9 cellular contexts compared by ENCODE assay signal in the genomic region with DNA sequence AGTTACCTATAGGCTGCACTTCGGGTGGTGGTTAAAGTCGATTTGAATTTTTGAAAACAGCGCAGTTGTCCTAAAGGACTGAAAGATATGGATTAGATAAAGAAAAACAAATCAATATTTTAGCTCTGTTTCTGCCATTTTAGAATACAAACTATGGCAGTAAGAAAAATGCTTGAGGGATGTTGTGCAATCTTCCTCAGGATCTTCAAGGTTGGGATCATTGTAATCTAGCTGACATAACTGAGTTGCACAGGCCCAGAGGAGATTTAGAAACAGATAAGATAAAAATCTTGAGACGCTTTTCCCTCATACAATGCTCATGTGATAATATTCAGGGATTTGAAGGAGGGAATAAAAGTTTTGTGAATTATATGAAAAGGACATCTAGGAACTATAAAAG. TPM values are rescaled to one million over a fixed set of nuclear protein-coding genes. Genes with fewer than 3 reads are reported as not detected.
DNase-seq lines count a peak whose midpoint lies in the region; ATAC-seq and TF ChIP-seq lines count a peak whose summit lies in the region.
"Had no signal": no experiment of that assay in that cellular context is flagged by ENCODE, and none has a peak within 500 bp of the region (broad histone marks: within the 10 kb centered on the region; RNA-seq: fewer than 3 reads in every experiment).

No MANE protein-coding gene starts in this region.

- DNase-seq in SIG-M5 treated with dmso at 0.1 percent for 504 hours (lab: John Stamatoyannopoulos, UW; ENCODE audit: unreplicated experiment) = peak; percentile 51
- DNase-seq in SIG-M5 (lab: John Stamatoyannopoulos, UW) = no peak
- no peak for DNase-seq in T-helper 17 cell
- DNase-seq in foreskin fibroblast = peak; percentile 24 to 55
- no peak for DNase-seq in NCI-H2107 (lab: John Stamatoyannopoulos, UW)
- DNase-seq: NK-92 treated with Interleukin-12 subunit alpha and Interleukin-12 subunit beta, amount 100 ng/mL, for 24 hours had no signal

- peak overlapping the region; percentile 98 for H3K4me3 Mint-ChIP-seq in T-helper 17 cell
- peak overlapping the region; percentile 96 for H3K4me3 Mint-ChIP-seq in stimulated activated memory B cell treated with anti-CD40 and anti-IgM and Interleukin-4, amounts not matched to agents 10 μg/mL and 1 μg/mL and 100 μg/mL, for 72 hours

- peak overlapping the region; percentile 77 to 99 for H3K4me3 ChIP-seq in foreskin fibroblast (ENCODE audit: low read depth in 1 of 2, low read length in 2 of 2)

- no peak for TF ChIP-seq CTCF in foreskin fibroblast (IDR thresholded peaks at IDR 0.05; ENCODE audit: low read depth, low read length)

- H3K27ac Mint-ChIP-seq in T-helper 17 cell = peak overlapping the region; percentile 93
- peak overlapping the region; percentile 98 for H3K27ac Mint-ChIP-seq in stimulated activated memory B cell treated with anti-CD40 and anti-IgM and Interleukin-4, amounts not matched to agents 10 μg/mL and 1 μg/mL and 100 μg/mL, for 72 hours

- no peaks in the 10 kb centered on the region for H3K9me3 ChIP-seq in T-helper 17 cell (ENCODE audit: control insufficient read depth, low read length, poor library complexity, severe bottlenecking)

- no peak for ATAC-seq in T-helper 17 cell
- no peak for ATAC-seq in stimulated activated memory B cell treated with anti-CD40 and anti-IgM and Interleukin-4, amounts not matched to agents 10 μg/mL and 1 μg/mL and 100 μg/mL, for 72 hours
- ATAC-seq in HG03108 (IDR thresholded peaks at IDR 0.05; ENCODE audit: unreplicated experiment) = no peak
- no peak for ATAC-seq in GM18861 (IDR thresholded peaks at IDR 0.05; ENCODE audit: unreplicated experiment)

- peaks cover 27% of the 10 kb centered on the region for H3K4me1 Mint-ChIP-seq in T-helper 17 cell
- peaks cover 38% of the 10 kb centered on the region for H3K4me1 Mint-ChIP-seq in stimulated activated memory B cell treated with anti-CD40 and anti-IgM and Interleukin-4, amounts not matched to agents 10 μg/mL and 1 μg/mL and 100 μg/mL, for 72 hours

- H3K36me3 Mint-ChIP-seq in T-helper 17 cell (ENCODE audit: low read depth) = peaks cover 5% of the 10 kb centered on the region
- H3K36me3 Mint-ChIP-seq in stimulated activated memory B cell treated with anti-CD40 and anti-IgM and Interleukin-4, amounts not matched to agents 10 μg/mL and 1 μg/mL and 100 μg/mL, for 72 hours = peaks cover 10% of the 10 kb centered on the region

- no peaks in the 10 kb centered on the region for H3K27me3 Mint-ChIP-seq in T-helper 17 cell
- H3K27me3 Mint-ChIP-seq in stimulated activated memory B cell treated with anti-CD40 and anti-IgM and Interleukin-4, amounts not matched to agents 10 μg/mL and 1 μg/mL and 100 μg/mL, for 72 hours = no peaks in the 10 kb centered on the region

- no peaks in the 10 kb centered on the region for H3K9me3 Mint-ChIP-seq in stimulated activated memory B cell treated with anti-CD40 and anti-IgM and Interleukin-4, amounts not matched to agents 10 μg/mL and 1 μg/mL and 100 μg/mL, for 72 hours

RNA-seq across cellular contexts. Expression of gene PEX3, which starts 0.9 kb away (rescaled TPM):
- 10 to 100 TPM in 1 of 2 donors, 1 to 10 TPM in 1; 8.2 to 10.2 TPM for total RNA-seq in T-helper 17 cell

RNA-seq across cellular contexts. Expression of gene ADAT2, which starts 1.0 kb away (rescaled TPM):
- 10 to 100 TPM; 19.1 to 19.8 TPM for total RNA-seq in T-helper 17 cell

RNA-seq across cellular contexts. Expression of gene FUCA2, which starts 60.0 kb away (rescaled TPM):
- 1 to 10 TPM; 7.8 to 8.3 TPM for total RNA-seq in T-helper 17 cell

Comparison
In these comparisons a context has a peak if more than half of its experiments do, and no peak if none do; other contexts are left out.
1. DNase-seq: peak in SIG-M5 treated with dmso at 0.1 percent for 504 hours (single experiment) and foreskin fibroblast (2 of 2); none in SIG-M5 (single experiment), T-helper 17 cell (0 of 3) and NCI-H2107 (single experiment).